1 cellular context compared by ENCODE assay signal in the genomic region with DNA sequence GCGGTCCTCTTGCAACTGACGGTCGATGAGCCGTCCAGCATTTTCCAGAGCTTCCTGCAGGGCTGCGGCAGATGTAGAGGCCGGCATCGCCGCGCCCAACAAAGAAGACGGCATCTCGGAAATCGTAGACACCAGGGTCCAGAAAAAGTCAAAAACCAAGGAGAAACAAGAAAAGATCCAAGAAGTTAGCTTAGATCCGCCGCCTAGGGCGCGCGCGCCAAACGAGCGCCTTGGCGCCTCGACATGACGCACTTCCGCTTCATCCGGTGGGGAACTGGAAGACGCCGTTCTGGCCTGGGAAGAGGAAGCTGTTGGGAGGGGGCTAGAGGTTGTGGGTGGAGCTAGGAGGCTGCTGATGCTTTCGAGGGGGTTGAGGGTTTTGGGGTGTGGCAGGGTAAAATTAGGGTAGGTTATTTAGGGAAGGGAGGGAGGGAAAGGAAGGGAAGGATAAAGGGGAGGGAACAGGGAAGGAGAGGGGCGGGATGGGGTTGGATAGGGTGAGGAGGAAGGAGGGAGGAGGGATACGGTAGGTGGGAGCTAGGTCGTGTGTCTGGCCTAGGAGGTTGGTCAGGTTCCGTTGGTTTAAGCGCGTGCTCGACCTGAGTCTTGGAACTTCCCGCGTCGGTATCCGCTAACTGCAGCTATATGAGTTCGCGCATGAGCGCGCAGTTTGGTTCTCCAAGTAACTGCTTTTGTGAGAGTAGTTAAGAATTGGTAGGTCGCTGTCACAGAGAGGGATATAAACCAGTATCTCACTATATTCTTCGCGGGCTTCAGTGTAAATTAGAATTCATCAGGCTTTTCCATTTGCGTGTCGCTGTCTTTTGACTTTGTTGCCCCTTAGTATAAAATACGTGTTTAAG.
A peak's percentile ranks its signal among the peaks of the same experiment; 100 is the strongest.
TF ChIP-seq lines count a peak whose summit lies in the region.

A gene (minus strand): TSS at position 243 of the 863 bp plus-strand sequence. CDS start 129 bp downstream, at position 114.

TF ChIP-seq in K562, 482 proteins besides CTCF, POLR2A, EP300 and RAD21 (continued from another document and continues in another):
- TF ChIP-seq, protein P1, sequence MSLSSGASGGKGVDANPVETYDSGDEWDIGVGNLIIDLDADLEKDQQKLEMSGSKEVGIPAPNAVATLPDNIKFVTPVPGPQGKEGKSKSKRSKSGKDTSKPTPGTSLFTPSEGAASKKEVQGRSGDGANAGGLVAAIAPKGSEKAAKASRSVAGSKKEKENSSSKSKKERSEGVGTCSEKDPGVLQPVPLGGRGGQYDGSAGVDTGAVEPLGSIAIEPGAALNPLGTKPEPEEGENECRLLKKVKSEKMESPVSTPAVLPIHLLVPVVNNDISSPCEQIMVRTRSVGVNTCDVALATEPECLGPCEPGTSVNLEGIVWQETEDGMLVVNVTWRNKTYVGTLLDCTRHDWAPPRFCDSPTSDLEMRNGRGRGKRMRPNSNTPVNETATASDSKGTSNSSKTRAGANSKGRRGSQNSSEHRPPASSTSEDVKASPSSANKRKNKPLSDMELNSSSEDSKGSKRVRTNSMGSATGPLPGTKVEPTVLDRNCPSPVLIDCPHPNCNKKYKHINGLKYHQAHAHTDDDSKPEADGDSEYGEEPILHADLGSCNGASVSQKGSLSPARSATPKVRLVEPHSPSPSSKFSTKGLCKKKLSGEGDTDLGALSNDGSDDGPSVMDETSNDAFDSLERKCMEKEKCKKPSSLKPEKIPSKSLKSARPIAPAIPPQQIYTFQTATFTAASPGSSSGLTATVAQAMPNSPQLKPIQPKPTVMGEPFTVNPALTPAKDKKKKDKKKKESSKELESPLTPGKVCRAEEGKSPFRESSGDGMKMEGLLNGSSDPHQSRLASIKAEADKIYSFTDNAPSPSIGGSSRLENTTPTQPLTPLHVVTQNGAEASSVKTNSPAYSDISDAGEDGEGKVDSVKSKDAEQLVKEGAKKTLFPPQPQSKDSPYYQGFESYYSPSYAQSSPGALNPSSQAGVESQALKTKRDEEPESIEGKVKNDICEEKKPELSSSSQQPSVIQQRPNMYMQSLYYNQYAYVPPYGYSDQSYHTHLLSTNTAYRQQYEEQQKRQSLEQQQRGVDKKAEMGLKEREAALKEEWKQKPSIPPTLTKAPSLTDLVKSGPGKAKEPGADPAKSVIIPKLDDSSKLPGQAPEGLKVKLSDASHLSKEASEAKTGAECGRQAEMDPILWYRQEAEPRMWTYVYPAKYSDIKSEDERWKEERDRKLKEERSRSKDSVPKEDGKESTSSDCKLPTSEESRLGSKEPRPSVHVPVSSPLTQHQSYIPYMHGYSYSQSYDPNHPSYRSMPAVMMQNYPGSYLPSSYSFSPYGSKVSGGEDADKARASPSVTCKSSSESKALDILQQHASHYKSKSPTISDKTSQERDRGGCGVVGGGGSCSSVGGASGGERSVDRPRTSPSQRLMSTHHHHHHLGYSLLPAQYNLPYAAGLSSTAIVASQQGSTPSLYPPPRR (CRISPR knock-in tag; IDR thresholded peaks at IDR 0.05; ENCODE audit: borderline replicate concordance): 0 out of 2 replicates have a peak, but pooled peaks have one; percentile 21
- TF ChIP-seq TOE1 (IDR thresholded peaks at IDR 0.05; ENCODE audit: borderline replicate concordance) (peak; percentile 95), TOE1 (CRISPR knock-in tag; IDR thresholded peaks at IDR 0.05; ENCODE audit: borderline replicate concordance, low read depth) (no peak), DPF2 (IDR thresholded peaks at IDR 0.05) (peak; percentile 89), TAL1 (IDR thresholded peaks at IDR 0.05) (peak; percentile 46; the same call in 1 of the 2 replicates), MEF2D (tag; conservative IDR thresholded peaks at IDR 0.05; ENCODE audit: low read depth) (peak; percentile 92), SMAD4 (CRISPR knock-in tag; conservative IDR thresholded peaks at IDR 0.05) (no peak), TRIM24 (IDR thresholded peaks at IDR 0.05) (peak; percentile 80 to 85), ZNF124 (CRISPR knock-in tag; IDR thresholded peaks at IDR 0.05) (no peak), ZNF23 (CRISPR knock-in tag; IDR thresholded peaks at IDR 0.05) (no peak), PHB (CRISPR knock-in tag; IDR thresholded peaks at IDR 0.05) (peak; percentile 69), RHOXF2B (CRISPR knock-in tag; conservative IDR thresholded peaks at IDR 0.05) (0 out of 2 replicates have a peak, but pooled peaks have one; percentile 17), RBBP5 (IDR thresholded peaks at IDR 0.05; ENCODE audit: borderline replicate concordance, insufficient read depth, low read length, poor library complexity, severe bottlenecking) (peak; percentile 97), TCFL5 (CRISPR knock-in tag; conservative IDR thresholded peaks at IDR 0.05) (no peak), SIN3B (IDR thresholded peaks at IDR 0.05; ENCODE audit: low read depth) (peak; percentile 98), RFX5 (IDR thresholded peaks at IDR 0.05; ENCODE audit: low read depth, low read length) (0 out of 2 replicates have a peak, but pooled peaks have one; percentile 63), MAZ (CRISPR knock-in tag; conservative IDR thresholded peaks at IDR 0.05 in 1 of 2, IDR thresholded peaks at IDR 0.05 in 1 of 2) (peak; percentile 88 to 92), RBM17 (IDR thresholded peaks at IDR 0.05; ENCODE audit: borderline replicate concordance, low read depth, low read length) (no peak), ZBTB7A (IDR thresholded peaks at IDR 0.05; ENCODE audit: borderline replicate concordance, control insufficient read depth, low read depth, low read length) (peak; percentile 65; the same call in 1 of the 2 replicates), ARNT (IDR thresholded peaks at IDR 0.05) (peak; percentile 96 to 99), TAF9B (IDR thresholded peaks at IDR 0.05; ENCODE audit: partially characterized antibody) (peak; percentile 97), DACH1 (IDR thresholded peaks at IDR 0.05; ENCODE audit: partially characterized antibody) (no peak), SMARCA5 (IDR thresholded peaks at IDR 0.05) (peak; percentile 86), OTX1 (CRISPR knock-in tag; IDR thresholded peaks at IDR 0.05) (peak; percentile 99), PHF8 (IDR thresholded peaks at IDR 0.05; ENCODE audit: borderline replicate concordance, low read length) (peak; percentile 84), ZNF316 (IDR thresholded peaks at IDR 0.05) (peak; percentile 75; the same call in 1 of the 2 replicates), MYNN (IDR thresholded peaks at IDR 0.05) (no peak), MYNN (CRISPR knock-in tag; IDR thresholded peaks at IDR 0.05) (no peak)
- TF ChIP-seq, protein P2, sequence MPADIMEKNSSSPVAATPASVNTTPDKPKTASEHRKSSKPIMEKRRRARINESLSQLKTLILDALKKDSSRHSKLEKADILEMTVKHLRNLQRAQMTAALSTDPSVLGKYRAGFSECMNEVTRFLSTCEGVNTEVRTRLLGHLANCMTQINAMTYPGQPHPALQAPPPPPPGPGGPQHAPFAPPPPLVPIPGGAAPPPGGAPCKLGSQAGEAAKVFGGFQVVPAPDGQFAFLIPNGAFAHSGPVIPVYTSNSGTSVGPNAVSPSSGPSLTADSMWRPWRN (IDR thresholded peaks at IDR 0.05; ENCODE audit: low read depth): peak; percentile 86
- TF ChIP-seq, protein P3, sequence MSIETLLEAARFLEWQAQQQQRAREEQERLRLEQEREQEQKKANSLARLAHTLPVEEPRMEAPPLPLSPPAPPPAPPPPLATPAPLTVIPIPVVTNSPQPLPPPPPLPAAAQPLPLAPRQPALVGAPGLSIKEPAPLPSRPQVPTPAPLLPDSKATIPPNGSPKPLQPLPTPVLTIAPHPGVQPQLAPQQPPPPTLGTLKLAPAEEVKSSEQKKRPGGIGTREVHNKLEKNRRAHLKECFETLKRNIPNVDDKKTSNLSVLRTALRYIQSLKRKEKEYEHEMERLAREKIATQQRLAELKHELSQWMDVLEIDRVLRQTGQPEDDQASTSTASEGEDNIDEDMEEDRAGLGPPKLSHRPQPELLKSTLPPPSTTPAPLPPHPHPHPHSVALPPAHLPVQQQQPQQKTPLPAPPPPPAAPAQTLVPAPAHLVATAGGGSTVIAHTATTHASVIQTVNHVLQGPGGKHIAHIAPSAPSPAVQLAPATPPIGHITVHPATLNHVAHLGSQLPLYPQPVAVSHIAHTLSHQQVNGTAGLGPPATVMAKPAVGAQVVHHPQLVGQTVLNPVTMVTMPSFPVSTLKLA (conservative IDR thresholded peaks at IDR 0.05): peak; percentile 86 to 96
- TF ChIP-seq, protein P4, sequence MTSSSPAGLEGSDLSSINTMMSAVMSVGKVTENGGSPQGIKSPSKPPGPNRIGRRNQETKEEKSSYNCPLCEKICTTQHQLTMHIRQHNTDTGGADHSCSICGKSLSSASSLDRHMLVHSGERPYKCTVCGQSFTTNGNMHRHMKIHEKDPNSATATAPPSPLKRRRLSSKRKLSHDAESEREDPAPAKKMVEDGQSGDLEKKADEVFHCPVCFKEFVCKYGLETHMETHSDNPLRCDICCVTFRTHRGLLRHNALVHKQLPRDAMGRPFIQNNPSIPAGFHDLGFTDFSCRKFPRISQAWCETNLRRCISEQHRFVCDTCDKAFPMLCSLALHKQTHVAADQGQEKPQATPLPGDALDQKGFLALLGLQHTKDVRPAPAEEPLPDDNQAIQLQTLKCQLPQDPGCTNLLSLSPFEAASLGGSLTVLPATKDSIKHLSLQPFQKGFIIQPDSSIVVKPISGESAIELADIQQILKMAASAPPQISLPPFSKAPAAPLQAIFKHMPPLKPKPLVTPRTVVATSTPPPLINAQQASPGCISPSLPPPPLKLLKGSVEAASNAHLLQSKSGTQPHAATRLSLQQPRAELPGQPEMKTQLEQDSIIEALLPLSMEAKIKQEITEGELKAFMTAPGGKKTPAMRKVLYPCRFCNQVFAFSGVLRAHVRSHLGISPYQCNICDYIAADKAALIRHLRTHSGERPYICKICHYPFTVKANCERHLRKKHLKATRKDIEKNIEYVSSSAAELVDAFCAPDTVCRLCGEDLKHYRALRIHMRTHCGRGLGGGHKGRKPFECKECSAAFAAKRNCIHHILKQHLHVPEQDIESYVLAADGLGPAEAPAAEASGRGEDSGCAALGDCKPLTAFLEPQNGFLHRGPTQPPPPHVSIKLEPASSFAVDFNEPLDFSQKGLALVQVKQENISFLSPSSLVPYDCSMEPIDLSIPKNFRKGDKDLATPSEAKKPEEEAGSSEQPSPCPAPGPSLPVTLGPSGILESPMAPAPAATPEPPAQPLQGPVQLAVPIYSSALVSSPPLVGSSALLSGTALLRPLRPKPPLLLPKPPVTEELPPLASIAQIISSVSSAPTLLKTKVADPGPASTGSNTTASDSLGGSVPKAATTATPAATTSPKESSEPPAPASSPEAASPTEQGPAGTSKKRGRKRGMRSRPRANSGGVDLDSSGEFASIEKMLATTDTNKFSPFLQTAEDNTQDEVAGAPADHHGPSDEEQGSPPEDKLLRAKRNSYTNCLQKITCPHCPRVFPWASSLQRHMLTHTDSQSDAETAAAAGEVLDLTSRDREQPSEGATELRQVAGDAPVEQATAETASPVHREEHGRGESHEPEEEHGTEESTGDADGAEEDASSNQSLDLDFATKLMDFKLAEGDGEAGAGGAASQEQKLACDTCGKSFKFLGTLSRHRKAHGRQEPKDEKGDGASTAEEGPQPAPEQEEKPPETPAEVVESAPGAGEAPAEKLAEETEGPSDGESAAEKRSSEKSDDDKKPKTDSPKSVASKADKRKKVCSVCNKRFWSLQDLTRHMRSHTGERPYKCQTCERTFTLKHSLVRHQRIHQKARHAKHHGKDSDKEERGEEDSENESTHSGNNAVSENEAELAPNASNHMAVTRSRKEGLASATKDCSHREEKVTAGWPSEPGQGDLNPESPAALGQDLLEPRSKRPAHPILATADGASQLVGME (CRISPR knock-in tag; IDR thresholded peaks at IDR 0.05): no peak; the same call in 1 of the 2 replicates
- TF ChIP-seq, protein P5, sequence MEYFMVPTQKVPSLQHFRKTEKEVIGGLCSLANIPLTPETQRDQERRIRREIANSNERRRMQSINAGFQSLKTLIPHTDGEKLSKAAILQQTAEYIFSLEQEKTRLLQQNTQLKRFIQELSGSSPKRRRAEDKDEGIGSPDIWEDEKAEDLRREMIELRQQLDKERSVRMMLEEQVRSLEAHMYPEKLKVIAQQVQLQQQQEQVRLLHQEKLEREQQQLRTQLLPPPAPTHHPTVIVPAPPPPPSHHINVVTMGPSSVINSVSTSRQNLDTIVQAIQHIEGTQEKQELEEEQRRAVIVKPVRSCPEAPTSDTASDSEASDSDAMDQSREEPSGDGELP (CRISPR knock-in tag; IDR thresholded peaks at IDR 0.05; ENCODE audit: borderline replicate concordance): peak; percentile 79; the same call in 1 of the 2 replicates
- TF ChIP-seq, protein P6, sequence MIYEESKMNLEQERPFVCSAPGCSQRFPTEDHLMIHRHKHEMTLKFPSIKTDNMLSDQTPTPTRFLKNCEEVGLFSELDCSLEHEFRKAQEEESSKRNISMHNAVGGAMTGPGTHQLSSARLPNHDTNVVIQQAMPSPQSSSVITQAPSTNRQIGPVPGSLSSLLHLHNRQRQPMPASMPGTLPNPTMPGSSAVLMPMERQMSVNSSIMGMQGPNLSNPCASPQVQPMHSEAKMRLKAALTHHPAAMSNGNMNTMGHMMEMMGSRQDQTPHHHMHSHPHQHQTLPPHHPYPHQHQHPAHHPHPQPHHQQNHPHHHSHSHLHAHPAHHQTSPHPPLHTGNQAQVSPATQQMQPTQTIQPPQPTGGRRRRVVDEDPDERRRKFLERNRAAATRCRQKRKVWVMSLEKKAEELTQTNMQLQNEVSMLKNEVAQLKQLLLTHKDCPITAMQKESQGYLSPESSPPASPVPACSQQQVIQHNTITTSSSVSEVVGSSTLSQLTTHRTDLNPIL (CRISPR knock-in tag; IDR thresholded peaks at IDR 0.05): 0 out of 2 replicates have a peak, but pooled peaks have one; percentile 70
- TF ChIP-seq, protein P7, sequence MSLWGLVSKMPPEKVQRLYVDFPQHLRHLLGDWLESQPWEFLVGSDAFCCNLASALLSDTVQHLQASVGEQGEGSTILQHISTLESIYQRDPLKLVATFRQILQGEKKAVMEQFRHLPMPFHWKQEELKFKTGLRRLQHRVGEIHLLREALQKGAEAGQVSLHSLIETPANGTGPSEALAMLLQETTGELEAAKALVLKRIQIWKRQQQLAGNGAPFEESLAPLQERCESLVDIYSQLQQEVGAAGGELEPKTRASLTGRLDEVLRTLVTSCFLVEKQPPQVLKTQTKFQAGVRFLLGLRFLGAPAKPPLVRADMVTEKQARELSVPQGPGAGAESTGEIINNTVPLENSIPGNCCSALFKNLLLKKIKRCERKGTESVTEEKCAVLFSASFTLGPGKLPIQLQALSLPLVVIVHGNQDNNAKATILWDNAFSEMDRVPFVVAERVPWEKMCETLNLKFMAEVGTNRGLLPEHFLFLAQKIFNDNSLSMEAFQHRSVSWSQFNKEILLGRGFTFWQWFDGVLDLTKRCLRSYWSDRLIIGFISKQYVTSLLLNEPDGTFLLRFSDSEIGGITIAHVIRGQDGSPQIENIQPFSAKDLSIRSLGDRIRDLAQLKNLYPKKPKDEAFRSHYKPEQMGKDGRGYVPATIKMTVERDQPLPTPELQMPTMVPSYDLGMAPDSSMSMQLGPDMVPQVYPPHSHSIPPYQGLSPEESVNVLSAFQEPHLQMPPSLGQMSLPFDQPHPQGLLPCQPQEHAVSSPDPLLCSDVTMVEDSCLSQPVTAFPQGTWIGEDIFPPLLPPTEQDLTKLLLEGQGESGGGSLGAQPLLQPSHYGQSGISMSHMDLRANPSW (CRISPR knock-in tag; IDR thresholded peaks at IDR 0.05): peak; percentile 73; the same call in 1 of the 2 replicates
